In the genomic region with DNA sequence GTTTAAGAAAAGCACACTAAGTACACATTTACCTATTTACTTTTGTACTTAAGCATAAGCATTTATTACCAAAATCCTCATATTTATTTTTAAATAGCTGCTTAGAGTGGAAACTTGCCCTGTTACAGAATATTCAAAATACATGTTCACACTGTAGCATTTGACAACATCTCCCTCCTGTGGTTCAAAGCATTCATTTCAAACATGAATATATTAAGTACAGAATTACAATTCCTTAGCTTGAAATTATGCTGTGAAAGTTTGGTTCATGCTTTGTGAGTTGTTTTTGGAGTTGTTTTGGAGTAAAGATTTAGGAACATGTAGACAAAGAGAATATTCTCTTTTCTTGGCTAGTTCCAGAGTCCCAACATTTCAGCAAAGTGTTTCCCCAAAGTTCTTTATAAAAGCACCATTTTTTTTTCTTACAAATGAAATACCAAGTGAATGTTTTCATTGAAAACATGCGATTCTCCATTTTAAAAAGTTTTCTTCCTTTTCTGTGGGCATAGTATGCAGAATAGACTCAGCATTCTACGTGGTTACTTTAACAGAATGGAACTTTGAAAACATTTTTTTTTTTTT, we compare ENCODE assay signal across 8 cellular contexts.
A peak's percentile ranks its signal among the peaks of the same experiment; 100 is the strongest.
DNase-seq lines count a peak whose midpoint lies in the region; ATAC-seq and TF ChIP-seq lines count a peak whose summit lies in the region.

No MANE protein-coding gene starts in this region.

- no peaks in the 10 kb centered on the region for H3K27me3 Mint-ChIP-seq in nephron (ENCODE audit: low read depth)
- no peaks in the 10 kb centered on the region for H3K27me3 Mint-ChIP-seq in activated naive CD4-positive, alpha-beta T cell treated with anti-CD3 and anti-CD28 coated beads, Interleukin-2, amount 10 ng/mL, durations not matched to agents 7 days and 5 days

- peak overlapping the region; percentile 61 to 88 (median 72) for H3K27ac Mint-ChIP-seq in nephron
- no peak overlapping the region for H3K27ac Mint-ChIP-seq in activated naive CD4-positive, alpha-beta T cell treated with anti-CD3 and anti-CD28 coated beads, Interleukin-2, amount 10 ng/mL, durations not matched to agents 7 days and 5 days

- peak; percentile 64 for DNase-seq in NOMO-1 treated with DMSO at 0.1 percent for 48 hours (lab: John Stamatoyannopoulos, UW; ENCODE audit: unreplicated experiment)
- no peak for DNase-seq in NOMO-1 treated with dmso at 0.1 percent for 144 hours (lab: John Stamatoyannopoulos, UW; ENCODE audit: unreplicated experiment)
- peak; percentile 50 for DNase-seq in NCI-H748 treated with DMSO at 0.1 percent for 48 hours (lab: John Stamatoyannopoulos, UW)
- DNase-seq in choroid plexus epithelial cell (ENCODE audit: low read depth) = peak; percentile 83
- DNase-seq in nucleus accumbens (lab: John Stamatoyannopoulos, UW) = no peak
- DNase-seq in activated naive CD4-positive, alpha-beta T cell treated with anti-CD3 and anti-CD28 coated beads, Interleukin-2, amount 10 ng/mL, durations not matched to agents 7 days and 5 days = no peak

- H3K36me3 Mint-ChIP-seq in nephron (ENCODE audit: low read depth) = peaks cover 16% of the 10 kb centered on the region
- peaks cover 22% of the 10 kb centered on the region for H3K36me3 Mint-ChIP-seq in activated naive CD4-positive, alpha-beta T cell treated with anti-CD3 and anti-CD28 coated beads, Interleukin-2, amount 10 ng/mL, durations not matched to agents 7 days and 5 days

- peak; percentile 65 for TF ChIP-seq CTCF in choroid plexus epithelial cell (conservative IDR thresholded peaks at IDR 0.05; ENCODE audit: low read depth, low read length)
- TF ChIP-seq CTCF in nephron (IDR thresholded peaks at IDR 0.05; ENCODE audit: unreplicated experiment in 3 of 3) = peak; percentile 57 to 69 (median 64)

- H3K4me3 Mint-ChIP-seq in nephron = no peak overlapping the region
- H3K4me3 Mint-ChIP-seq in activated naive CD4-positive, alpha-beta T cell treated with anti-CD3 and anti-CD28 coated beads, Interleukin-2, amount 10 ng/mL, durations not matched to agents 7 days and 5 days = no peak overlapping the region

- ATAC-seq in GM19467 (IDR thresholded peaks at IDR 0.05; ENCODE audit: unreplicated experiment) = no peak

- CTCF ChIA-PET in activated naive CD4-positive, alpha-beta T cell treated with anti-CD3 and anti-CD28 coated beads, Interleukin-2, amount 10 ng/mL, durations not matched to agents 7 days and 5 days (lab: Charles Lee) = interaction anchor here (0.6 to 2.2 kb wide), 10 partner anchors 11 to 339 kb away, joined by 3 to 16 read pairs (median 4); no protein-coding TSS in a partner anchor

- no peak overlapping the region for H3K4me3 ChIP-seq in choroid plexus epithelial cell (ENCODE audit: low read depth, low read length)

- H3K4me1 Mint-ChIP-seq in nephron = peaks cover 20% of the 10 kb centered on the region
- H3K4me1 Mint-ChIP-seq in activated naive CD4-positive, alpha-beta T cell treated with anti-CD3 and anti-CD28 coated beads, Interleukin-2, amount 10 ng/mL, durations not matched to agents 7 days and 5 days = peaks cover 23% of the 10 kb centered on the region

- H3K9me3 Mint-ChIP-seq in nephron = no peaks in the 10 kb centered on the region
- no peaks in the 10 kb centered on the region for H3K9me3 Mint-ChIP-seq in activated naive CD4-positive, alpha-beta T cell treated with anti-CD3 and anti-CD28 coated beads, Interleukin-2, amount 10 ng/mL, durations not matched to agents 7 days and 5 days

Comparison
In these comparisons a context has a peak if more than half of its experiments do, and no peak if none do; other contexts are left out.
1. DNase-seq: peak in NOMO-1 treated with DMSO at 0.1 percent for 48 hours (single experiment), NCI-H748 treated with DMSO at 0.1 percent for 48 hours (single experiment) and choroid plexus epithelial cell (single experiment); none in NOMO-1 treated with dmso at 0.1 percent for 144 hours (single experiment), nucleus accumbens (0 of 56) and activated naive CD4-positive, alpha-beta T cell treated with anti-CD3 and anti-CD28 coated beads, Interleukin-2, amount 10 ng/mL, durations not matched to agents 7 days and 5 days (single experiment).